In the genomic region with DNA sequence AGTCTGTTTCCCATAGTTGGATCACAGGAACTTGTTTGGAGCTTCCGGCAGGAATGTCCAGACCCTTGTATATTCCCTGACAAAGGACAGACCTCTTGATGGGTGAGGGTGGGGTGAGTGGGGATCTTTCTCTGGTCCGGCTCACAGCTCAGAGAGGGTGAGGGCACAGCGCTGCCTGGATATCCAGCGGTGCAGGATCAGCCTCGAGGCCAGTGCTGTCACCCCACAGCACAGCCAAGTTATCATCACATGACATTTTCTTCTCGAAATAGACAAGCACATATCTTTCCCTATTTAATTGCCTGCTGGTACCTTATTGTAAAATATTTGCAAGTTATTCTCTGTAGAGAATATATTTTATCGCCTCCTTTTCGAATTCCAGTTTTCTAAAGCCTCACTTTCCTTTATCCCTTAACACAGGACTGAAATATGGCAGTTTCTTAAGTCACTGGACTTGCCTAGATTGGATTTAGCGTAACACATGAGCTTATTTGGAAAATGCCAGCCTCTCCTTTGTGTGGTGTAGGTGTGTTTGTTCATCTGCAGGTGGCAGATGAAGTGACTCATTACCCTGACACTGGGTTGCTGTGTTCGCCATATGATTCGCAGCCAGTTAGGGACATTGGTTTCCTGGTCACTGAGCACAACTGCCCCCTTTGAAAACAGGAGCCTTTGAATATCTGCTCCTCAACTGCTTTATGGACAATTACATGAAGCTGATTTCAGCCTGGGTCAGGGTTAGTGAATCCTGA, we compare ENCODE assay signal across 11 cellular contexts. TPM values are rescaled to one million over a fixed set of nuclear protein-coding genes. Genes with fewer than 3 reads are reported as not detected.
DNase-seq lines count a peak whose midpoint lies in the region; ATAC-seq and TF ChIP-seq lines count a peak whose summit lies in the region.
"Had no signal": no experiment of that assay in that cellular context is flagged by ENCODE, and none has a peak within 500 bp of the region (broad histone marks: within the 10 kb centered on the region; RNA-seq: fewer than 3 reads in every experiment).

No MANE protein-coding gene starts in this region.

- DNase-seq in NCI-H1436 treated with DMSO at 0.1 percent for 48 hours (lab: John Stamatoyannopoulos, UW): peak; percentile 76
- peak; percentile 85 to 93 for DNase-seq in SHP77 (lab: John Stamatoyannopoulos, UW)
- DNase-seq in left lobe of liver (ENCODE audit: low spot score): no peak
- DNase-seq in putamen (ENCODE audit: low spot score): no peak
- no peak for DNase-seq in anterior cingulate cortex (lab: John Stamatoyannopoulos, UW)
- DNase-seq: activated B cell treated with CpG ODN at 0.5 μM for 24 hours had no signal

- peak overlapping the region; percentile 26; the same call in 1 of the 2 replicates for H3K27ac ChIP-seq in C4-2B
- H3K27ac ChIP-seq: esophagus muscularis mucosa had no signal

- peak; percentile 16 for ATAC-seq in left lobe of liver
- no peak for ATAC-seq in HG03469 (IDR thresholded peaks at IDR 0.05; ENCODE audit: unreplicated experiment)
- no peak for ATAC-seq in HG02840 (IDR thresholded peaks at IDR 0.05; ENCODE audit: low FRiP score, unreplicated experiment)

- no peak for TF ChIP-seq CTCF in C4-2B (conservative IDR thresholded peaks at IDR 0.05)

RNA-seq across cellular contexts. Expression of a gene that starts 21.4 kb away (rescaled TPM):
- total RNA-seq in left lobe of liver: 0.45 TPM
- total RNA-seq: activated B cell treated with CpG ODN at 0.5 μM for 24 hours; activated T-helper 1 cell treated with anti-CD3 and anti-CD28 coated beads, Interleukin-12 subunit alpha, Interleukin-12 subunit beta, Interleukin-2, Interleukin-4 antibody, amounts not matched to agents 30 ng/mL and 10 ng/mL and 1 ng/mL, durations not matched to agents 14 hours and 24 hours and 36 hours had no signal

Comparison
In these comparisons a context has a peak if more than half of its experiments do, and no peak if none do; other contexts are left out.
1. DNase-seq: peak in NCI-H1436 treated with DMSO at 0.1 percent for 48 hours (single experiment) and SHP77 (2 of 2); none in left lobe of liver (single experiment), putamen (single experiment) and anterior cingulate cortex (0 of 58).